In genomic region chr1:23539698-23540266, GRCh38 we compare ENCODE assay signal across 8 cellular contexts. TPM values are rescaled to one million over a fixed set of nuclear protein-coding genes. Genes with fewer than 3 reads are reported as not detected.
A peak's percentile ranks its signal among the peaks of the same experiment; 100 is the strongest.
DNase-seq lines count a peak whose midpoint lies in the region; ATAC-seq, FAIRE-seq and TF ChIP-seq lines count a peak whose summit lies in the region.

No MANE protein-coding gene starts in this region.

- intact Hi-C loops in left colon (cut with DNase I, micrococcal nuclease), result loop anchor here (5.0 kb wide), 2 partner anchors 42 to 98 kb away; no protein-coding TSS in a partner anchor

- TF ChIP-seq CTCF in AG10803 (conservative IDR thresholded peaks at IDR 0.05; ENCODE audit: low read length), result peak; percentile 97
- peak; percentile 95 for TF ChIP-seq CTCF in bronchial epithelial cell (IDR thresholded peaks at IDR 0.05; ENCODE audit: insufficient read depth, low read length, severe bottlenecking)

- H3K36me3 ChIP-seq in bronchial epithelial cell (ENCODE audit: control insufficient read depth, insufficient read depth, low read length), result no peaks in the 10 kb centered on the region

- H3K4me3 ChIP-seq in AG10803 (ENCODE audit: low read length), result peak overlapping the region; percentile 20; the same call in 1 of the 2 replicates
- no peak overlapping the region for H3K4me3 ChIP-seq in bronchial epithelial cell (ENCODE audit: low read depth, low read length)

- FAIRE-seq in GM19239 (lab: Jason Lieb, UNC), result peak; percentile 94
- FAIRE-seq in bronchial epithelial cell (lab: Jason Lieb, UNC), result no peak

- peak; percentile 83 for ATAC-seq in HG03432 (IDR thresholded peaks at IDR 0.05; ENCODE audit: unreplicated experiment)
- peak; percentile 82 for ATAC-seq in left colon

- peak; percentile 83 for DNase-seq in AG10803 (ENCODE audit: low read depth)
- DNase-seq in GM19239 (ENCODE audit: insufficient read length, low spot score), result peak; percentile 86
- DNase-seq in NCI-H510A (lab: John Stamatoyannopoulos, UW), result peak; percentile 72
- peak; percentile 59 to 85 (median 72) for DNase-seq in activated CD4-positive, CD25-positive, alpha-beta regulatory T cell (lab: John Stamatoyannopoulos, UW)
- peak; percentile 83 for DNase-seq in bronchial epithelial cell (ENCODE audit: low read depth)
- DNase-seq in left colon, result peak; percentile 87 to 92
- peak; percentile 81 for DNase-seq in stimulated activated CD4-positive, alpha-beta T cell treated with anti-CD3 and anti-CD28 coated beads, Interleukin-2, amount 100 ng/mL, for 4 hours (ENCODE audit: low read depth)

- no peaks in the 10 kb centered on the region for H3K27me3 ChIP-seq in bronchial epithelial cell (ENCODE audit: control insufficient read depth, insufficient read depth, low read length)

RNA-seq across cellular contexts. Expression of gene E2F2, which starts 8.7 kb away (rescaled TPM):
- total RNA-seq in bronchial epithelial cell (under 0.01 and 0.38 TPM in 2 replicates), left colon (10 to 100 TPM; 10.9 to 12.1 TPM)

RNA-seq across cellular contexts. Expression of gene ID3, which starts 19.5 kb away (rescaled TPM):
- total RNA-seq in bronchial epithelial cell (36.5 and 47.4 TPM in 2 replicates), left colon (100 to 1,000 TPM; 131 to 223 TPM)

RNA-seq across cellular contexts. Expression of gene ASAP3, which starts 55.8 kb away (rescaled TPM):
- total RNA-seq in bronchial epithelial cell (1.8 and 21.4 TPM in 2 replicates), left colon (10 to 100 TPM; 33.9 to 47.1 TPM)
